In the genomic region with DNA sequence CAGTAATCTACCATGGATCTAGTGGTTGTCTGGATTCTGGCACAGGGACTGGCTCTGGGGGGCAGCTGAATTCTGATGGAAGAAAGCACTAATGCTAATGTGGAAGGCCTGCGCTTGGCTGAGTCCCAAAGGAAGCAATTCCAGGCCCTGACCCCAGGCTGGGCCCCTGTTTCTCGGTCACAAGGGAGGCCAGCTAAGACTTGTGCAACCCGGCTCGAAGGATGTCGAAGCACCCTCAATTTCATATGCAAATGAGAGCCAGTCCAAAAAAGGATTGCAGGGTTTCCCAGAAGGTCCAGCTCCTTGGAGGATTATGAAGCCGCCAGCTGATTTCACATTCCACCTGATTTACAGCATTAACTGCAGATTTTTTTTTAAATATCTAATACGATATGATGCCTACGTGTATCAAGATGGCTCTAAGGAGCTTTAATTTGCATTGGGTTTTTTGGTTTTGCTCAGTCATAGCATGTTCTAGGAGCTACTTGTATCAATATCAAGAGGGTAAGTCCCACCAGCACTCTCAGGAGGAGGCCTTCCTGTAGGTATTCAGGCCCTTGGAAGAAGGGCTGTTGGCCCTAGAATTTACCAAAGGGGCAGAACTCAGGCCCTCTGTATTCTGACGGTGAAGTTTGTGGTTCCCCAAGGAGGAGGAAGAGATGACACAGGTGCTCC, we compare ENCODE assay signal across 9 cellular contexts.
DNase-seq lines count a peak whose midpoint lies in the region; ATAC-seq and TF ChIP-seq lines count a peak whose summit lies in the region.
"Had no signal": no experiment of that assay in that cellular context is flagged by ENCODE, and none has a peak within 500 bp of the region (broad histone marks: within the 10 kb centered on the region; RNA-seq: fewer than 3 reads in every experiment).

No MANE protein-coding gene starts in this region.

- no peak overlapping the region for H4K91ac ChIP-seq in trophoblast cell (ENCODE audit: low read depth, low read length)

- no peak overlapping the region for H3K9ac ChIP-seq in trophoblast cell (ENCODE audit: low read length)

- no peak overlapping the region for H2BK12ac ChIP-seq in trophoblast cell (ENCODE audit: low read length)

- H3K4me3 ChIP-seq in gastroesophageal sphincter: no peak overlapping the region
- no peak overlapping the region for H3K4me3 ChIP-seq in trophoblast cell (ENCODE audit: low read depth, low read length)

- no peak overlapping the region for H3K23ac ChIP-seq in trophoblast cell (ENCODE audit: low read length)

- no peaks in the 10 kb centered on the region for H3K79me1 ChIP-seq in trophoblast cell (ENCODE audit: low read length)

- peaks cover 0 to 7% of the 10 kb centered on the region in 2 donors for H3K9me3 Mint-ChIP-seq in stimulated activated naive CD8-positive, alpha-beta T cell treated with anti-CD3 and anti-CD28 coated beads, Interleukin-15, amount 100 ng/mL, for 72 hours

- H3K9me3 ChIP-seq in gastroesophageal sphincter (no peaks in the 10 kb centered on the region), trophoblast cell (ENCODE audit: insufficient read depth, low read depth, low read length) (no peaks in the 10 kb centered on the region)

- no peak overlapping the region for H3K14ac ChIP-seq in trophoblast cell (ENCODE audit: low read length)

- no peak overlapping the region for H3K4ac ChIP-seq in trophoblast cell (ENCODE audit: low read depth, low read length)

- H2BK120ac ChIP-seq in trophoblast cell (ENCODE audit: insufficient read depth, low read length, poor library complexity): no peak overlapping the region

- no peak overlapping the region for H3K18ac ChIP-seq in trophoblast cell (ENCODE audit: low read length)

- H3K4me3 Mint-ChIP-seq in stimulated activated naive CD8-positive, alpha-beta T cell treated with anti-CD3 and anti-CD28 coated beads, Interleukin-15, amount 100 ng/mL, for 72 hours: no peak overlapping the region

- H4K8ac ChIP-seq in trophoblast cell (ENCODE audit: low read depth, low read length): no peak overlapping the region

- H3K4me2 ChIP-seq in trophoblast cell (ENCODE audit: low read length): no peak overlapping the region

- H3K27ac ChIP-seq in gastroesophageal sphincter: no peak overlapping the region
- H3K27ac ChIP-seq in trophoblast cell (ENCODE audit: low read depth, low read length): no peak overlapping the region

- peak overlapping the region; percentile 17 for H2AFZ ChIP-seq in trophoblast cell (ENCODE audit: insufficient read depth, low read length, poor library complexity)

- no peak overlapping the region for H4K12ac ChIP-seq in trophoblast cell (ENCODE audit: low read depth, low read length)

- no peak overlapping the region for H3K27ac Mint-ChIP-seq in stimulated activated naive CD8-positive, alpha-beta T cell treated with anti-CD3 and anti-CD28 coated beads, Interleukin-15, amount 100 ng/mL, for 72 hours

- H3K4me1 ChIP-seq in gastroesophageal sphincter (peaks cover 0 to 11% (median 0%) of the 10 kb centered on the region in 3 donors), trophoblast cell (ENCODE audit: control insufficient read depth in 1 of 2, insufficient read depth in 2 of 2, low read length in 2 of 2) (peaks cover 0 to 3% of the 10 kb centered on the region in 2 experiments)

- H3K27me3 Mint-ChIP-seq in stimulated activated naive CD8-positive, alpha-beta T cell treated with anti-CD3 and anti-CD28 coated beads, Interleukin-15, amount 100 ng/mL, for 72 hours: peaks cover 16% of the 10 kb centered on the region

- H3K36me3 ChIP-seq in gastroesophageal sphincter (no peaks in the 10 kb centered on the region), trophoblast cell (ENCODE audit: control insufficient read depth in 1 of 2, insufficient read depth in 2 of 2, low read length in 2 of 2) (no peaks in the 10 kb centered on the region)

- H2BK5ac ChIP-seq in trophoblast cell (ENCODE audit: low read depth, low read length, poor library complexity): no peak overlapping the region

- H3K4me1 Mint-ChIP-seq in stimulated activated naive CD8-positive, alpha-beta T cell treated with anti-CD3 and anti-CD28 coated beads, Interleukin-15, amount 100 ng/mL, for 72 hours: no peaks in the 10 kb centered on the region

- TF ChIP-seq CTCF in gastroesophageal sphincter (IDR thresholded peaks at IDR 0.05): no peak

- TF ChIP-seq POLR2A in gastroesophageal sphincter (IDR thresholded peaks at IDR 0.05): no peak

- DNase-seq in trophoblast cell: no peak
- no peak for DNase-seq in NK-92 treated with Interleukin-12 subunit alpha and Interleukin-12 subunit beta, amount 100 ng/mL, for 24 hours (lab: John Stamatoyannopoulos, UW)
- DNase-seq in NCI-H1694 (lab: John Stamatoyannopoulos, UW): no peak
- no peak for DNase-seq in activated CD4-positive, alpha-beta T cell treated with anti-CD3 and anti-CD28 coated beads for 48 hours
- DNase-seq in stimulated activated naive CD8-positive, alpha-beta T cell treated with anti-CD3 and anti-CD28 coated beads, Interleukin-15, amount 100 ng/mL, for 72 hours: no peak
- DNase-seq: central memory CD4-positive, alpha-beta T cell had no signal

- 62 to 63% methylated on average over 5 to 6 of the region's 9 CpGs for WGBS in gastroesophageal sphincter (ENCODE audit: low coverage in 1 of 2), 2 donors
- whole genome bisulfite sequencing in trophoblast cell (ENCODE audit: extremely low coverage, insufficient coverage, insufficient read length): no CpG with 5 or more reads among the region's 9 CpGs

- H3K27me3 ChIP-seq in gastroesophageal sphincter (no peaks in the 10 kb centered on the region), trophoblast cell (ENCODE audit: insufficient read depth, low read length) (no peaks in the 10 kb centered on the region)

- H2AK5ac ChIP-seq in trophoblast cell (ENCODE audit: low read length): no peak overlapping the region

- no peaks in the 10 kb centered on the region for H3K79me2 ChIP-seq in trophoblast cell (ENCODE audit: control insufficient read depth, insufficient read depth, low read length, poor library complexity)

- TF ChIP-seq EP300 in gastroesophageal sphincter (IDR thresholded peaks at IDR 0.05): no peak

- ATAC-seq in GM18858 (IDR thresholded peaks at IDR 0.05; ENCODE audit: unreplicated experiment) (peak; percentile 49), HG03378 (IDR thresholded peaks at IDR 0.05; ENCODE audit: unreplicated experiment) (peak; percentile 56), gastroesophageal sphincter (peak; percentile 67)
- no peak for ATAC-seq in stimulated activated naive CD8-positive, alpha-beta T cell treated with anti-CD3 and anti-CD28 coated beads, Interleukin-15, amount 100 ng/mL, for 72 hours
